ENCODE assay signal across 1 cellular context in the genomic region with DNA sequence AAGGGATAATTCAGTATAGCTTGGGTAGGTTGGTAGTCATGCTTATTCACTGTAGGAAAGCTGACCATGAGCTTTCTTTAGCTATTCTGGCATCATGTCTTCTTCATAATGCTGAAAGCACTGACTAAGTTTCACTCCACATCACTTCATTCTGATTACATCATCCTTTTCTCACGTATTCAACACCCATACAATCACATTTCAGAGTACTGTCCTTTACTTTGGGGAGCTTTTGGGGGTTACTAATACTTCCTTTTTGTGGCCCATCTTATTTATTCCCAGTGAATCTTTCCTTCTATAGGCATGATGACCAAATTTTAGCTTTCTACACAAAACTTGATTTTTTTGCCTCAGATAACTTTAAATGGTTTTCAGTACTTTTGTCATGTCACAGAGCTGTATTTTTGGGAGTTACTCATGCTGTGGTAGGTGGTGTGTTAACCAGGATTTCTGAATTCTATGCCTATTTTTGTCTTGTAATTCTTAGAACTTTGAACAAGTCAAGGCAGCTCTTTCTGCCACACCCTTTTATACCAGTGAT.
TF ChIP-seq lines count a peak whose summit lies in the region.

No MANE protein-coding gene starts in this region.

TF ChIP-seq in SK-N-SH, 30 proteins besides CTCF, POLR2A, EP300 and RAD21 (continued from another document):
- TF ChIP-seq, protein P1, sequence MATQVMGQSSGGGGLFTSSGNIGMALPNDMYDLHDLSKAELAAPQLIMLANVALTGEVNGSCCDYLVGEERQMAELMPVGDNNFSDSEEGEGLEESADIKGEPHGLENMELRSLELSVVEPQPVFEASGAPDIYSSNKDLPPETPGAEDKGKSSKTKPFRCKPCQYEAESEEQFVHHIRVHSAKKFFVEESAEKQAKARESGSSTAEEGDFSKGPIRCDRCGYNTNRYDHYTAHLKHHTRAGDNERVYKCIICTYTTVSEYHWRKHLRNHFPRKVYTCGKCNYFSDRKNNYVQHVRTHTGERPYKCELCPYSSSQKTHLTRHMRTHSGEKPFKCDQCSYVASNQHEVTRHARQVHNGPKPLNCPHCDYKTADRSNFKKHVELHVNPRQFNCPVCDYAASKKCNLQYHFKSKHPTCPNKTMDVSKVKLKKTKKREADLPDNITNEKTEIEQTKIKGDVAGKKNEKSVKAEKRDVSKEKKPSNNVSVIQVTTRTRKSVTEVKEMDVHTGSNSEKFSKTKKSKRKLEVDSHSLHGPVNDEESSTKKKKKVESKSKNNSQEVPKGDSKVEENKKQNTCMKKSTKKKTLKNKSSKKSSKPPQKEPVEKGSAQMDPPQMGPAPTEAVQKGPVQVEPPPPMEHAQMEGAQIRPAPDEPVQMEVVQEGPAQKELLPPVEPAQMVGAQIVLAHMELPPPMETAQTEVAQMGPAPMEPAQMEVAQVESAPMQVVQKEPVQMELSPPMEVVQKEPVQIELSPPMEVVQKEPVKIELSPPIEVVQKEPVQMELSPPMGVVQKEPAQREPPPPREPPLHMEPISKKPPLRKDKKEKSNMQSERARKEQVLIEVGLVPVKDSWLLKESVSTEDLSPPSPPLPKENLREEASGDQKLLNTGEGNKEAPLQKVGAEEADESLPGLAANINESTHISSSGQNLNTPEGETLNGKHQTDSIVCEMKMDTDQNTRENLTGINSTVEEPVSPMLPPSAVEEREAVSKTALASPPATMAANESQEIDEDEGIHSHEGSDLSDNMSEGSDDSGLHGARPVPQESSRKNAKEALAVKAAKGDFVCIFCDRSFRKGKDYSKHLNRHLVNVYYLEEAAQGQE (IDR thresholded peaks at IDR 0.05; ENCODE audit: low read depth, low read length) = no peak
- TF ChIP-seq, protein P2, sequence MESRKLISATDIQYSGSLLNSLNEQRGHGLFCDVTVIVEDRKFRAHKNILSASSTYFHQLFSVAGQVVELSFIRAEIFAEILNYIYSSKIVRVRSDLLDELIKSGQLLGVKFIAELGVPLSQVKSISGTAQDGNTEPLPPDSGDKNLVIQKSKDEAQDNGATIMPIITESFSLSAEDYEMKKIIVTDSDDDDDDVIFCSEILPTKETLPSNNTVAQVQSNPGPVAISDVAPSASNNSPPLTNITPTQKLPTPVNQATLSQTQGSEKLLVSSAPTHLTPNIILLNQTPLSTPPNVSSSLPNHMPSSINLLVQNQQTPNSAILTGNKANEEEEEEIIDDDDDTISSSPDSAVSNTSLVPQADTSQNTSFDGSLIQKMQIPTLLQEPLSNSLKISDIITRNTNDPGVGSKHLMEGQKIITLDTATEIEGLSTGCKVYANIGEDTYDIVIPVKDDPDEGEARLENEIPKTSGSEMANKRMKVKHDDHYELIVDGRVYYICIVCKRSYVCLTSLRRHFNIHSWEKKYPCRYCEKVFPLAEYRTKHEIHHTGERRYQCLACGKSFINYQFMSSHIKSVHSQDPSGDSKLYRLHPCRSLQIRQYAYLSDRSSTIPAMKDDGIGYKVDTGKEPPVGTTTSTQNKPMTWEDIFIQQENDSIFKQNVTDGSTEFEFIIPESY (IDR thresholded peaks at IDR 0.05; ENCODE audit: borderline replicate concordance, low read depth) = no peak
- TF ChIP-seq, protein P3, sequence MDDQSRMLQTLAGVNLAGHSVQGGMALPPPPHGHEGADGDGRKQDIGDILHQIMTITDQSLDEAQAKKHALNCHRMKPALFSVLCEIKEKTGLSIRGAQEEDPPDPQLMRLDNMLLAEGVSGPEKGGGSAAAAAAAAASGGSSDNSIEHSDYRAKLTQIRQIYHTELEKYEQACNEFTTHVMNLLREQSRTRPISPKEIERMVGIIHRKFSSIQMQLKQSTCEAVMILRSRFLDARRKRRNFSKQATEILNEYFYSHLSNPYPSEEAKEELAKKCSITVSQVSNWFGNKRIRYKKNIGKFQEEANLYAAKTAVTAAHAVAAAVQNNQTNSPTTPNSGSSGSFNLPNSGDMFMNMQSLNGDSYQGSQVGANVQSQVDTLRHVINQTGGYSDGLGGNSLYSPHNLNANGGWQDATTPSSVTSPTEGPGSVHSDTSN (IDR thresholded peaks at IDR 0.05) = no peak
- TF ChIP-seq NRF1 (IDR thresholded peaks at IDR 0.05; ENCODE audit: low read depth, low read length) = no peak
- TF ChIP-seq MXI1 (IDR thresholded peaks at IDR 0.05; ENCODE audit: low read depth, low read length) = no peak
- TF ChIP-seq CHD2 (IDR thresholded peaks at IDR 0.05; ENCODE audit: low read length, partially characterized antibody) = no peak
- TF ChIP-seq FOXJ3 (CRISPR knock-in tag; IDR thresholded peaks at IDR 0.05) = no peak
- TF ChIP-seq MEF2A (IDR thresholded peaks at IDR 0.05; ENCODE audit: borderline replicate concordance, low read depth) = no peak
- TF ChIP-seq, protein P4, sequence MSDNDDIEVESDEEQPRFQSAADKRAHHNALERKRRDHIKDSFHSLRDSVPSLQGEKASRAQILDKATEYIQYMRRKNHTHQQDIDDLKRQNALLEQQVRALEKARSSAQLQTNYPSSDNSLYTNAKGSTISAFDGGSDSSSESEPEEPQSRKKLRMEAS (IDR thresholded peaks at IDR 0.05; ENCODE audit: low read depth) = no peak
- TF ChIP-seq GABPA (IDR thresholded peaks at IDR 0.05; ENCODE audit: low read depth) = no peak
- TF ChIP-seq, protein P5, sequence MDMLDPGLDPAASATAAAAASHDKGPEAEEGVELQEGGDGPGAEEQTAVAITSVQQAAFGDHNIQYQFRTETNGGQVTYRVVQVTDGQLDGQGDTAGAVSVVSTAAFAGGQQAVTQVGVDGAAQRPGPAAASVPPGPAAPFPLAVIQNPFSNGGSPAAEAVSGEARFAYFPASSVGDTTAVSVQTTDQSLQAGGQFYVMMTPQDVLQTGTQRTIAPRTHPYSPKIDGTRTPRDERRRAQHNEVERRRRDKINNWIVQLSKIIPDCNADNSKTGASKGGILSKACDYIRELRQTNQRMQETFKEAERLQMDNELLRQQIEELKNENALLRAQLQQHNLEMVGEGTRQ (IDR thresholded peaks at IDR 0.05; ENCODE audit: borderline replicate concordance, low read depth, low read length) = no peak
- TF ChIP-seq JUND (IDR thresholded peaks at IDR 0.05) = no peak
- TF ChIP-seq SIN3A (IDR thresholded peaks at IDR 0.05; ENCODE audit: borderline replicate concordance, low read depth, low read length) = no peak
- no peak for TF ChIP-seq FOXM1 (IDR thresholded peaks at IDR 0.05; ENCODE audit: low read depth)
